18 cellular contexts compared by ENCODE assay signal in genomic region chr22:41573677-41574264, GRCh38. TPM values are rescaled to one million over a fixed set of nuclear protein-coding genes. Genes with fewer than 3 reads are reported as not detected.
DNase-seq lines count a peak whose midpoint lies in the region; ATAC-seq and TF ChIP-seq lines count a peak whose summit lies in the region.
"Had no signal": no experiment of that assay in that cellular context is flagged by ENCODE, and none has a peak within 500 bp of the region (broad histone marks: within the 10 kb centered on the region; RNA-seq: fewer than 3 reads in every experiment).

No MANE protein-coding gene starts in this region.

- intact Hi-C loops in PC-9 (cut with micrococcal nuclease; ENCODE audit: unreplicated experiment): no loop called here

- no peaks in the 10 kb centered on the region for H3K9me2 ChIP-seq in PC-9 (ENCODE audit: insufficient read depth)

- no peaks in the 10 kb centered on the region for H3K4me1 ChIP-seq in PC-9 (replicated peaks; ENCODE audit: insufficient read depth)
- H3K4me1 ChIP-seq: SJSA1 had no signal

- POLR2A ChIA-PET in PC-9 (lab: Charles Lee; ENCODE audit: unreplicated experiment): no interaction called here

- H2AFZ ChIP-seq in PC-9: no peak overlapping the region

- ATAC-seq in HG03139 (IDR thresholded peaks at IDR 0.05; ENCODE audit: unreplicated experiment): no peak
- ATAC-seq in HG03175 (IDR thresholded peaks at IDR 0.05; ENCODE audit: unreplicated experiment): no peak

- no peaks in the 10 kb centered on the region for H3K9me3 ChIP-seq in PC-9 (ENCODE audit: insufficient read depth, low read depth)
- H3K9me3 ChIP-seq: BLaER1, SJSA1 had no signal

- BruUV-seq in PC-9 (replicated peaks; lab: Mats Ljungman, UMichigan): TSS peak; percentile 33

- H3K36me3 ChIP-seq in PC-9 (ENCODE audit: low read depth): no peaks in the 10 kb centered on the region

- H3K27me3 ChIP-seq in PC-9 (ENCODE audit: insufficient read depth, low read depth): no peaks in the 10 kb centered on the region
- H3K27me3 ChIP-seq: BLaER1, SJSA1 had no signal

- H3K4me3 ChIP-seq in PC-9: no peak overlapping the region
- H3K4me3 ChIP-seq: BLaER1, SJSA1 had no signal

- H3K79me2 ChIP-seq in PC-9 (ENCODE audit: low read depth): no peaks in the 10 kb centered on the region

- CTCF ChIA-PET in PC-9 (lab: Charles Lee): no interaction called here

- no peak overlapping the region for H3K4me2 ChIP-seq in PC-9
- H3K4me2 ChIP-seq: BLaER1, KMS-11 had no signal

- 0 out of 2 replicates have a peak overlapping the region, but pooled peaks have one; percentile 1 for H3K27ac ChIP-seq in 22Rv1
- no peak overlapping the region for H3K27ac ChIP-seq in PC-9
- H3K27ac ChIP-seq: BLaER1, KMS-11, SJSA1 had no signal

- no peaks in the 10 kb centered on the region for H3F3A ChIP-seq in PC-9 (ENCODE audit: insufficient read depth, low read depth)

- DNase-seq in PC-9 (no peak), left kidney (ENCODE audit: low read depth, low spot score) (peak; percentile 53), foreskin melanocyte (no peak)
- DNase-seq: CD4-positive, CD25-positive, alpha-beta regulatory T cell; MM.1S; NCI-H2029; NCI-H446 treated with DMSO at 0.1 percent for 48 hours; NCI-H526; NCI-H82; NK-92 treated with Interleukin-12 subunit alpha and Interleukin-12 subunit beta, amount 100 ng/mL, for 24 hours; Right ventricle myocardium superior; RPMI8226 had no signal

- no peaks in the 10 kb centered on the region for H4K20me1 ChIP-seq in PC-9 (ENCODE audit: insufficient read depth)
- H4K20me1 ChIP-seq: BLaER1 had no signal

- TF ChIP-seq CTCF in 22Rv1 (IDR thresholded peaks at IDR 0.05) (no peak), PC-9 (conservative IDR thresholded peaks at IDR 0.05) (no peak)

RNA-seq across cellular contexts. Expression of gene CSDC2, which starts 13.0 kb away (rescaled TPM):
- total RNA-seq in PC-9 (2021): 0.13 TPM in 1 of 2 replicates, not detected in the other
- total RNA-seq: CD4-positive, CD25-positive, alpha-beta regulatory T cell; SJSA1 had no signal

RNA-seq across cellular contexts. Expression of gene PMM1, which starts 15.9 kb away (rescaled TPM):
- total RNA-seq in PC-9 (2021): 49.3 and 53.1 TPM in 2 replicates

RNA-seq across cellular contexts. Expression of gene POLR3H, which starts 29.5 kb away (rescaled TPM):
- total RNA-seq in PC-9 (2021): 47.6 and 49.7 TPM in 2 replicates

RNA-seq across cellular contexts. Expression of gene DESI1, which starts 47.1 kb away (rescaled TPM):
- 38.8 and 52.7 TPM in 2 replicates for total RNA-seq in PC-9 (2021)

RNA-seq across cellular contexts. Expression of gene XRCC6, which starts 47.3 kb away (rescaled TPM):
- 386 and 486 TPM in 2 replicates for total RNA-seq in PC-9 (2021)
